10 cellular contexts compared by ENCODE assay signal in genomic region chr2:161423351-161424178, GRCh38. TPM values are rescaled to one million over a fixed set of nuclear protein-coding genes. Genes with fewer than 3 reads are reported as not detected.
A peak's percentile ranks its signal among the peaks of the same experiment; 100 is the strongest.
DNase-seq lines count a peak whose midpoint lies in the region; ATAC-seq and TF ChIP-seq lines count a peak whose summit lies in the region.
"Had no signal": no experiment of that assay in that cellular context is flagged by ENCODE, and none has a peak within 500 bp of the region (broad histone marks: within the 10 kb centered on the region; RNA-seq: fewer than 3 reads in every experiment).

No MANE protein-coding gene starts in this region.

- H3K4me3 Mint-ChIP-seq in activated naive CD8-positive, alpha-beta T cell: peak overlapping the region; percentile 76

- H3K9me3 Mint-ChIP-seq in activated naive CD8-positive, alpha-beta T cell (ENCODE audit: low read depth): no peaks in the 10 kb centered on the region

- H3K36me3 ChIP-seq in iPS DF 6.9 (ENCODE audit: control insufficient read depth, insufficient read depth, low read length): no peaks in the 10 kb centered on the region
- no peaks in the 10 kb centered on the region for H3K36me3 ChIP-seq in skeletal muscle tissue (ENCODE audit: control insufficient read depth in 3 of 3, insufficient read depth in 3 of 3, low read length in 3 of 3)

- no peak overlapping the region for H3K27ac Mint-ChIP-seq in activated naive CD8-positive, alpha-beta T cell

- peaks cover under 1% of the 10 kb centered on the region for H3K36me3 Mint-ChIP-seq in activated naive CD8-positive, alpha-beta T cell

- H3K4me3 ChIP-seq in iPS DF 6.9 (ENCODE audit: low read length) (peak overlapping the region; percentile 35; the same call in 1 of the 2 replicates), skeletal muscle tissue (ENCODE audit: low read length in 3 of 3) (peak overlapping the region in 2 of 3 donors; percentile 46 to 52)

- H3K27me3 Mint-ChIP-seq in activated naive CD8-positive, alpha-beta T cell: peaks cover 73% of the 10 kb centered on the region

- no CpG with 5 or more reads among the region's 114 CpGs for WGBS in iPS DF 6.9 (ENCODE audit: insufficient coverage, insufficient read length)

- H3K4me1 ChIP-seq in iPS DF 6.9 (ENCODE audit: control insufficient read depth, insufficient read depth, low read length) (0 out of 2 replicates have a peak, but pooled peaks cover 1% of the 10 kb centered on the region), skeletal muscle tissue (ENCODE audit: control insufficient read depth in 3 of 3, insufficient read depth in 3 of 3, low read length in 3 of 3) (peaks cover 10 to 15% (median 14%) of the 10 kb centered on the region in 3 donors)

- ATAC-seq in HG02610 (IDR thresholded peaks at IDR 0.05; ENCODE audit: unreplicated experiment) (no peak), HG03457 (IDR thresholded peaks at IDR 0.05; ENCODE audit: unreplicated experiment) (no peak), HG03175 (IDR thresholded peaks at IDR 0.05; ENCODE audit: unreplicated experiment) (no peak)

- DNase-seq in GM20000 (ENCODE audit: low spot score) (peak; percentile 64), iPS DF 6.9 (ENCODE audit: low read depth, low spot score) (no peak), NCI-H146 (lab: John Stamatoyannopoulos, UW) (no peak)
- DNase-seq: NCI-H446; stimulated activated CD4-positive, alpha-beta T cell treated with anti-CD3 and anti-CD28 coated beads, Interleukin-4, amount 100 ng/mL, for 24 hours had no signal

- H3K9ac ChIP-seq in skeletal muscle tissue (ENCODE audit: low read depth in 1 of 3, low read length in 3 of 3): no peak overlapping the region

- peaks cover 34% of the 10 kb centered on the region for H3K4me1 Mint-ChIP-seq in activated naive CD8-positive, alpha-beta T cell (ENCODE audit: low read depth)

- peaks cover 93% of the 10 kb centered on the region for H3K27me3 ChIP-seq in iPS DF 6.9 (ENCODE audit: control insufficient read depth, insufficient read depth, low read length)
- peaks cover 90 to 98% (median 91%) of the 10 kb centered on the region in 3 donors for H3K27me3 ChIP-seq in skeletal muscle tissue (ENCODE audit: control insufficient read depth in 3 of 3, insufficient read depth in 3 of 3, low read length in 3 of 3)

- no peak for TF ChIP-seq CTCF in GM20000 (IDR thresholded peaks at IDR 0.05; ENCODE audit: extremely low read depth, missing control alignments)

- H3K9me3 ChIP-seq in iPS DF 6.9 (ENCODE audit: control insufficient read depth, insufficient read depth, low read length) (no peaks in the 10 kb centered on the region), skeletal muscle tissue (ENCODE audit: control insufficient read depth in 3 of 3, low read length in 3 of 3) (no peaks in the 10 kb centered on the region)

- H3K27ac ChIP-seq in iPS DF 6.9 (ENCODE audit: low read length) (no peak overlapping the region), skeletal muscle tissue (ENCODE audit: low read depth, low read length) (no peak overlapping the region)

RNA-seq across cellular contexts. Expression of gene TBR1, which starts 7.5 kb away (rescaled TPM):
- not detected for total RNA-seq in skeletal muscle tissue
